ENCODE assay signal across 9 cellular contexts in genomic region chr2:111698743-111699554, GRCh38.
DNase-seq lines count a peak whose midpoint lies in the region; ATAC-seq, FAIRE-seq and TF ChIP-seq lines count a peak whose summit lies in the region.
"Had no signal": no experiment of that assay in that cellular context is flagged by ENCODE, and none has a peak within 500 bp of the region (broad histone marks: within the 10 kb centered on the region; RNA-seq: fewer than 3 reads in every experiment).

No MANE protein-coding gene starts in this region.

- H3K27ac ChIP-seq in 22Rv1 (no peak overlapping the region), VCaP (no peak overlapping the region), liver (ENCODE audit: low read depth in 1 of 2, low read length in 2 of 2) (peak overlapping the region; percentile 79 to 83)

- H3K9me3 ChIP-seq in liver (ENCODE audit: control insufficient read depth in 4 of 4, low read length in 3 of 4), result no peaks in the 10 kb centered on the region

- H3K4me1 ChIP-seq in liver (ENCODE audit: control insufficient read depth in 4 of 4, insufficient read depth in 4 of 4, low read length in 3 of 4), result peaks cover 0 to 14% (median 4%) of the 10 kb centered on the region in 4 donors

- H3K27me3 ChIP-seq in liver (ENCODE audit: control insufficient read depth in 4 of 4, insufficient read depth in 4 of 4, low read length in 3 of 4), result no peaks in the 10 kb centered on the region

- 0 out of 2 replicates have a peak, but pooled peaks have one; percentile 3 for TF ChIP-seq CTCF in 22Rv1 (IDR thresholded peaks at IDR 0.05)
- TF ChIP-seq CTCF in VCaP (conservative IDR thresholded peaks at IDR 0.05), result peak; percentile 23; the same call in 1 of the 2 replicates
- peak; percentile 46 for TF ChIP-seq CTCF in liver (IDR thresholded peaks at IDR 0.05; ENCODE audit: low read depth, low read length, missing input control)

- ATAC-seq in GM21717 (IDR thresholded peaks at IDR 0.05; ENCODE audit: unreplicated experiment), result no peak

- no peak for DNase-seq in GM12891 (ENCODE audit: insufficient read length, low spot score)
- DNase-seq in NCI-H2107 treated with DMSO at 0.1 percent for 48 hours (lab: John Stamatoyannopoulos, UW; ENCODE audit: unreplicated experiment), result peak; percentile 89
- peak; percentile 32 for DNase-seq in central memory CD4-positive, alpha-beta T cell
- DNase-seq in stimulated activated CD8-positive, alpha-beta memory T cell treated with anti-CD3 and anti-CD28 coated beads, Interleukin-15, amount 100 ng/mL, for 4 hours (ENCODE audit: low read depth in 2 of 2), result peak; percentile 32 to 51

- H3K36me3 ChIP-seq in liver (ENCODE audit: control insufficient read depth in 4 of 4, insufficient read depth in 3 of 4, low read depth in 1 of 4, low read length in 3 of 4), result no peaks in the 10 kb centered on the region

- no peak overlapping the region for H3K4me3 ChIP-seq in liver (ENCODE audit: low read depth in 1 of 3, low read length in 3 of 3)

- FAIRE-seq in GM12891 (lab: Jason Lieb, UNC), result no peak
- FAIRE-seq: GM18507 had no signal

- H3K9ac ChIP-seq in liver (ENCODE audit: low read depth in 1 of 2, low read length in 2 of 2), result peak overlapping the region in 1 of 2 donors; percentile 50

- 26% methylated on average over 13 of the region's 13 CpGs for WGBS in liver

- TF ChIP-seq POLR2A in GM12891 (IDR thresholded peaks at IDR 0.05; ENCODE audit: low read depth, low read length), result no peak

- peak; percentile 86 to 91 for TF ChIP-seq RAD21 in liver (IDR thresholded peaks at IDR 0.05)

TF ChIP-seq in GM12891, 5 proteins besides CTCF, POLR2A, EP300 and RAD21:
- peak; percentile 12; the same call in 1 of the 2 replicates for TF ChIP-seq SPI1 (IDR thresholded peaks at IDR 0.05; ENCODE audit: low read depth, low read length)
- TF ChIP-seq POU2F2 (IDR thresholded peaks at IDR 0.05; ENCODE audit: low read depth, low read length), result no peak
- TF ChIP-seq PAX5 (IDR thresholded peaks at IDR 0.05; ENCODE audit: insufficient read depth, low read length, severe bottlenecking), result no peak
- no peak for TF ChIP-seq POLR2AphosphoS5 (IDR thresholded peaks at IDR 0.05; ENCODE audit: low read depth, low read length)
- no peak for TF ChIP-seq TAF1 (IDR thresholded peaks at IDR 0.05; ENCODE audit: low read depth, low read length)

TF ChIP-seq in liver, 16 proteins besides CTCF, POLR2A, EP300 and RAD21:
- TF ChIP-seq ZBTB33 (IDR thresholded peaks at IDR 0.05) (no peak), HNF4G (IDR thresholded peaks at IDR 0.05) (no peak), MAX (IDR thresholded peaks at IDR 0.05) (peak; percentile 65), YY1 (IDR thresholded peaks at IDR 0.05) (peak; percentile 83), GABPA (IDR thresholded peaks at IDR 0.05 in 1 of 2, conservative IDR thresholded peaks at IDR 0.05 in 1 of 2) (peak in 1 of 2 donors; percentile 66), SP1 (IDR thresholded peaks at IDR 0.05) (peak; percentile 54), JUND (IDR thresholded peaks at IDR 0.05) (peak; percentile 62 to 91), RXRA (IDR thresholded peaks at IDR 0.05) (peak; percentile 35 to 65), ATF3 (IDR thresholded peaks at IDR 0.05) (peak; percentile 52), TAF1 (conservative IDR thresholded peaks at IDR 0.05) (no peak), REST (IDR thresholded peaks at IDR 0.05) (no peak), NR2F2 (IDR thresholded peaks at IDR 0.05) (no peak), EGR1 (IDR thresholded peaks at IDR 0.05; ENCODE audit: low read depth in 2 of 2) (no peak), HNF4A (conservative IDR thresholded peaks at IDR 0.05) (peak; percentile 52 to 76), FOXA1 (IDR thresholded peaks at IDR 0.05) (peak; percentile 40), FOXA2 (IDR thresholded peaks at IDR 0.05) (peak; percentile 52)

Comparison
In these comparisons a context has a peak if more than half of its experiments do, and no peak if none do; other contexts are left out.
1. H3K27ac ChIP-seq: peak in liver (2 of 2); none in 22Rv1 (single experiment) and VCaP (single experiment).
2. Peak in every context shown above with its lines, with median percentiles within 50 percentile points of each other: CTCF ChIP-seq.